23 cellular contexts compared by ENCODE assay signal in genomic region chr3:128279594-128279880, GRCh38.
DNase-seq lines count a peak whose midpoint lies in the region; ATAC-seq and TF ChIP-seq lines count a peak whose summit lies in the region.
"Had no signal": no experiment of that assay in that cellular context is flagged by ENCODE, and none has a peak within 500 bp of the region (broad histone marks: within the 10 kb centered on the region; RNA-seq: fewer than 3 reads in every experiment).

No MANE protein-coding gene starts in this region.

- no peaks in the 10 kb centered on the region for H4K20me1 ChIP-seq in GM23338 (replicated peaks; ENCODE audit: insufficient read depth)

- H3K4me3 Mint-ChIP-seq in GM23338: no peak overlapping the region; the same call in 2 of the 3 replicates
- H3K4me3 Mint-ChIP-seq: activated CD4-positive, alpha-beta T cell treated with anti-CD3 and anti-CD28 coated beads, Interleukin-2, amount 10 ng/mL, durations not matched to agents 7 days and 5 days; activated T-cell treated with anti-CD3 and anti-CD28 coated beads, Interleukin-2, amount 50 U/mL, for 4 hours; CD8-positive, alpha-beta T cell; effector memory CD8-positive, alpha-beta T cell; natural killer cell had no signal

- H3K9me3 ChIP-seq in adipocyte (ENCODE audit: control insufficient read depth, low read length): no peaks in the 10 kb centered on the region
- no peaks in the 10 kb centered on the region for H3K9me3 ChIP-seq in mesenchymal stem cell (ENCODE audit: control insufficient read depth, low read length)
- no peaks in the 10 kb centered on the region for H3K9me3 ChIP-seq in spleen
- H3K9me3 ChIP-seq: pancreas, suprapubic skin had no signal

- H3K36me3 Mint-ChIP-seq in GM23338 (ENCODE audit: low read depth): no peaks in the 10 kb centered on the region
- H3K36me3 Mint-ChIP-seq: natural killer cell had no signal

- no peaks in the 10 kb centered on the region for H3K79me1 ChIP-seq in mesenchymal stem cell (replicated peaks; ENCODE audit: low read length, poor library complexity, severe bottlenecking)

- intact Hi-C loops in spleen (cut with DNase I; ENCODE audit: low total_unique reads) (no loop called here), left cardiac atrium (cut with DNase I) (no loop called here)

- H3K4me3 ChIP-seq in GM23338: no peak overlapping the region
- no peak overlapping the region for H3K4me3 ChIP-seq in adipocyte (ENCODE audit: low read length)
- H3K4me3 ChIP-seq in mesenchymal stem cell (ENCODE audit: insufficient read depth in 1 of 2, low read depth in 1 of 2, low read length in 2 of 2): no peak overlapping the region
- H3K4me3 ChIP-seq in spleen: no peak overlapping the region
- H3K4me3 ChIP-seq: pancreas, skin epidermis, suprapubic skin had no signal

- peaks cover 40% of the 10 kb centered on the region for H3K27me3 Mint-ChIP-seq in GM23338 (ENCODE audit: insufficient read depth, low read depth, poor library complexity)
- H3K27me3 Mint-ChIP-seq: activated CD4-positive, alpha-beta T cell treated with anti-CD3 and anti-CD28 coated beads, Interleukin-2, amount 10 ng/mL, durations not matched to agents 7 days and 5 days; effector memory CD8-positive, alpha-beta T cell had no signal

- no peak overlapping the region for H3K27ac Mint-ChIP-seq in GM23338
- H3K27ac Mint-ChIP-seq: activated CD4-positive, alpha-beta T cell treated with anti-CD3 and anti-CD28 coated beads, Interleukin-2, amount 10 ng/mL, durations not matched to agents 7 days and 5 days; CD8-positive, alpha-beta T cell; natural killer cell had no signal

- H3K14ac ChIP-seq in mesenchymal stem cell (ENCODE audit: low read length in 2 of 2): no peak overlapping the region

- no peak overlapping the region for H2BK15ac ChIP-seq in mesenchymal stem cell (ENCODE audit: low read depth, poor library complexity, severe bottlenecking)

- H4K8ac ChIP-seq in mesenchymal stem cell (ENCODE audit: low read length): peak overlapping the region; percentile 8

- ATAC-seq in GM23338 (no peak), left cardiac atrium (no peak)
- ATAC-seq in activated CD4-positive, CD25-positive, alpha-beta regulatory T cell treated with anti-CD3 and anti-CD28 coated beads, Interleukin-2, amount 50 U/mL, for 24 hours: no peak
- ATAC-seq: activated T-cell treated with anti-CD3 and anti-CD28 coated beads, Interleukin-2, amount 50 U/mL, for 4 hours; CD8-positive, alpha-beta T cell; effector memory CD8-positive, alpha-beta T cell; natural killer cell; Panc1 had no signal

- 90% methylated on average over 3 of the region's 3 CpGs for WGBS in mesenchymal stem cell
- WGBS in spleen, 5 donors: 70 to 90% (median 80%) methylated on average over 2 to 3 of the region's 3 CpGs

- no peaks in the 10 kb centered on the region for H3K36me3 ChIP-seq in GM23338 (ENCODE audit: insufficient read depth)
- H3K36me3 ChIP-seq in adipocyte (ENCODE audit: control insufficient read depth, insufficient read depth, low read length, severe bottlenecking): no peaks in the 10 kb centered on the region
- H3K36me3 ChIP-seq in mesenchymal stem cell (ENCODE audit: control insufficient read depth in 1 of 2, insufficient read depth in 2 of 2, low read depth in 1 of 2, low read length in 2 of 2): no peaks in the 10 kb centered on the region
- peaks cover 0 to 40% (median 0%) of the 10 kb centered on the region in 6 donors for H3K36me3 ChIP-seq in spleen
- H3K36me3 ChIP-seq: pancreas, suprapubic skin had no signal

- peak overlapping the region in 1 of 2 experiments; percentile 86 for H3K18ac ChIP-seq in mesenchymal stem cell (ENCODE audit: low read depth in 1 of 2, low read length in 2 of 2)

- H3K9me3 Mint-ChIP-seq in GM23338: no peaks in the 10 kb centered on the region; the same call in 2 of the 3 replicates
- H3K9me3 Mint-ChIP-seq: activated CD4-positive, alpha-beta T cell treated with anti-CD3 and anti-CD28 coated beads, Interleukin-2, amount 10 ng/mL, durations not matched to agents 7 days and 5 days; activated T-cell treated with anti-CD3 and anti-CD28 coated beads, Interleukin-2, amount 50 U/mL, for 4 hours; CD8-positive, alpha-beta T cell; effector memory CD8-positive, alpha-beta T cell; natural killer cell had no signal

- no peak overlapping the region for H2AFZ ChIP-seq in GM23338
- H2AFZ ChIP-seq in mesenchymal stem cell (ENCODE audit: low read depth, low read length): no peak overlapping the region

- H3K4me1 ChIP-seq in GM23338 (ENCODE audit: insufficient read depth) (peaks cover 50% of the 10 kb centered on the region), adipocyte (ENCODE audit: control insufficient read depth, insufficient read depth, low read length) (peaks cover 48% of the 10 kb centered on the region), mesenchymal stem cell (ENCODE audit: control insufficient read depth, insufficient read depth, low read depth, low read length) (peaks cover 44% of the 10 kb centered on the region), spleen (peaks cover 0 to 21% (median 8%) of the 10 kb centered on the region in 6 donors)

- H2BK12ac ChIP-seq in mesenchymal stem cell (ENCODE audit: low read length in 2 of 2): peak overlapping the region in 1 of 2 experiments; percentile 49

- H2AK5ac ChIP-seq in mesenchymal stem cell (ENCODE audit: low read length, severe bottlenecking): peak overlapping the region; percentile 20

- H3K23ac ChIP-seq in mesenchymal stem cell (ENCODE audit: low read length in 2 of 2): no peak overlapping the region

- peak overlapping the region; percentile 66 for H3K9ac ChIP-seq in adipocyte (ENCODE audit: low read length)
- peak overlapping the region; percentile 59 for H3K9ac ChIP-seq in mesenchymal stem cell (ENCODE audit: low read length)

- H3K9me2 ChIP-seq in GM23338 (ENCODE audit: insufficient read depth): no peaks in the 10 kb centered on the region

- H3K27me3 ChIP-seq in GM23338 (ENCODE audit: insufficient read depth) (no peaks in the 10 kb centered on the region; the same call in 1 of the 2 replicates), adipocyte (replicated peaks; ENCODE audit: control insufficient read depth, insufficient read depth, low read length) (no peaks in the 10 kb centered on the region), mesenchymal stem cell (ENCODE audit: control insufficient read depth in 1 of 2, insufficient read depth in 1 of 2, low read length in 2 of 2) (no peaks in the 10 kb centered on the region), spleen (replicated peaks in 1 of 7) (no peaks in the 10 kb centered on the region)
- H3K27me3 ChIP-seq: pancreas, suprapubic skin had no signal

- no peak for TF ChIP-seq CTCF in GM23338 (conservative IDR thresholded peaks at IDR 0.05; ENCODE audit: low read depth in 2 of 2)
- TF ChIP-seq CTCF in spleen (IDR thresholded peaks at IDR 0.05 in 8 of 11, conservative IDR thresholded peaks at IDR 0.05 in 3 of 11): no peak

- no peak for TF ChIP-seq POLR2A in spleen (IDR thresholded peaks at IDR 0.05)

- H3K4me2 ChIP-seq in GM23338 (peak overlapping the region; percentile 48), mesenchymal stem cell (ENCODE audit: low read length, poor library complexity, severe bottlenecking) (no peak overlapping the region)

- H2BK5ac ChIP-seq in mesenchymal stem cell (ENCODE audit: low read depth, low read length, poor library complexity, severe bottlenecking): no peak overlapping the region

- peak overlapping the region; percentile 1 to 32 for H3K4ac ChIP-seq in mesenchymal stem cell (ENCODE audit: low read depth in 1 of 2, low read length in 2 of 2)

- DNase-seq in GM23338 (ENCODE audit: low spot score): no peak
- DNase-seq in adipocyte (ENCODE audit: low read depth): peak; percentile 12
- DNase-seq in mesenchymal stem cell: no peak
- peak; percentile 28 for DNase-seq in spleen
- no peak for DNase-seq in NCI-H2171 treated with DMSO at 0.1 percent for 48 hours (lab: John Stamatoyannopoulos, UW)
- DNase-seq in left cardiac atrium: no peak
- no peak for DNase-seq in GDM1 (lab: John Stamatoyannopoulos, UW)
- DNase-seq: activated CD4-positive, alpha-beta T cell treated with anti-CD3 and anti-CD28 coated beads, Interleukin-2, amount 10 ng/mL, durations not matched to agents 7 days and 5 days; activated T-cell treated with anti-CD3 and anti-CD28 coated beads, Interleukin-2, amount 50 U/mL, for 4 hours; cortex of kidney; effector memory CD8-positive, alpha-beta T cell; Karpas-422; natural killer cell; NCI-H526 treated with DMSO at 0.1 percent for 48 hours; stimulated activated naive CD4-positive, alpha-beta T cell; SW 1271; T-helper 9 cell had no signal

- peak overlapping the region; percentile 8 for H4K91ac ChIP-seq in mesenchymal stem cell (ENCODE audit: low read length)

- H2BK120ac ChIP-seq in mesenchymal stem cell (ENCODE audit: low read depth, low read length): no peak overlapping the region

- no peaks in the 10 kb centered on the region; the same call in 1 of the 2 replicates for H3F3A ChIP-seq in GM23338 (replicated peaks; ENCODE audit: low read depth)

- H3K79me2 ChIP-seq in GM23338 (replicated peaks; ENCODE audit: insufficient read depth): no peaks in the 10 kb centered on the region

- H3K27ac ChIP-seq in GM23338 (ENCODE audit: low read depth) (no peak overlapping the region), mesenchymal stem cell (ENCODE audit: low read length, poor library complexity, severe bottlenecking) (no peak overlapping the region), spleen (peak overlapping the region in 6 of 8 donors; percentile 23 to 47 (median 34))
- H3K27ac ChIP-seq: pancreas, suprapubic skin had no signal

- H3K4me1 Mint-ChIP-seq in GM23338: peaks cover 84% of the 10 kb centered on the region
- H3K4me1 Mint-ChIP-seq: activated CD4-positive, alpha-beta T cell treated with anti-CD3 and anti-CD28 coated beads, Interleukin-2, amount 10 ng/mL, durations not matched to agents 7 days and 5 days had no signal

TF ChIP-seq in GM23338, 12 proteins besides CTCF, POLR2A, EP300 and RAD21 (continues in another document):
- TF ChIP-seq JUNB (IDR thresholded peaks at IDR 0.05; ENCODE audit: unreplicated experiment): no peak
- no peak for TF ChIP-seq EZH2phosphoT487 (IDR thresholded peaks at IDR 0.05; ENCODE audit: unreplicated experiment)
- TF ChIP-seq POLR2AphosphoS5 (IDR thresholded peaks at IDR 0.05; ENCODE audit: low read depth): no peak
- no peak for TF ChIP-seq ZNF114 (CRISPR knock-in tag; IDR thresholded peaks at IDR 0.05)

Comparison
In these comparisons a context has a peak if more than half of its experiments do, and no peak if none do; other contexts are left out.
1. DNase-seq: peak in adipocyte (single experiment) and spleen (single experiment); none in GM23338 (single experiment), mesenchymal stem cell (single experiment), NCI-H2171 treated with DMSO at 0.1 percent for 48 hours (single experiment), left cardiac atrium (single experiment) and GDM1 (single experiment).
2. H3K27ac ChIP-seq: peak in spleen (6 of 8); none in GM23338 (single experiment) and mesenchymal stem cell (single experiment).